ENCODE assay signal across 24 cellular contexts in the genomic region with DNA sequence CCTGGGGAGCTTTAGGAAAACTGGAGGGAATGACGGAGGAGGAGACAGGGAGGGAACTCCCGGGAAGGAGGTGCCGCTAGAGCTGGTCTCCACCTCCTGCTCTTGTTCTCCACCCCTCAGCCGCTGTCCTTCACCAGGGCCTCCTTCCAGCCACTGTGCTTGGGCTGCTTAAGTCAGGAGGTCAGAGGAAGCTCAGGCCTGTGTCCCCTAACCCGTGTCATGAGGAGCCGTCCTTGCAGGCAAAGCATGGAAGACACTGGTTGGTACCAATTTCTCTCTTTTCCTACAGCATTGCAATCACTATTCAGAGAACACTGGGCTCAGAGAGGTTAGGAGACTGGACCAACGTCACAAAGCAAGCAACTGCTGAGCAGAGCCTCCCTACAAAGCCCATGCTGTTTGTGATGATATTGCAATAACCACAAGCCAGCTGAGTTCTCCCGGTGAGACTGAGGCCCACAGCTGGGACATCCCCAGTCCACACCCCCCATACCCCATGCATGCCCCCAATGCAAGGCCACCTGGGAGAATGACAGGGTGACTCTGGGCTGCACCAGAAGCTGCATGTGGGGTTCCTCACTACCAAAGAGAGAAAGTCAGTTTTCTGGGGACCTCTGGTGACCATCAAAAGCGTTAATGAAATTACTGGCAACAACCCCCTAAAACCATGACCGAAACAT.
DNase-seq lines count a peak whose midpoint lies in the region; ATAC-seq and TF ChIP-seq lines count a peak whose summit lies in the region.
"Had no signal": no experiment of that assay in that cellular context is flagged by ENCODE, and none has a peak within 500 bp of the region (broad histone marks: within the 10 kb centered on the region; RNA-seq: fewer than 3 reads in every experiment).

No MANE protein-coding gene starts in this region.

- H3K27me3 ChIP-seq in colonic mucosa (no peaks in the 10 kb centered on the region), esophagus muscularis mucosa (peaks cover 0 to 24% (median 0%) of the 10 kb centered on the region in 4 donors), vagina (no peaks in the 10 kb centered on the region)
- H3K27me3 ChIP-seq: BE2C; BLaER1 treated with 17β-estradiol and CSF1 and Interleukin-3, amounts not matched to agents 10 nM and 100 nM had no signal

- intact Hi-C loops in colonic mucosa (cut with DNase I) = no loop called here
- intact Hi-C loops in esophagus muscularis mucosa (cut with DNase I) = no loop called here
- intact Hi-C loops in vagina (cut with DNase I) = no loop called here

- no peaks in the 10 kb centered on the region for H3K9me3 ChIP-seq in colonic mucosa
- H3K9me3 ChIP-seq in esophagus muscularis mucosa = peaks cover 0 to 9% (median 8%) of the 10 kb centered on the region in 4 donors
- H3K9me3 ChIP-seq in vagina = no peaks in the 10 kb centered on the region
- H3K9me3 ChIP-seq: A549, BE2C had no signal

- no peak for TF ChIP-seq POLR2A in esophagus muscularis mucosa (IDR thresholded peaks at IDR 0.05; ENCODE audit: low read depth)
- no peak for TF ChIP-seq POLR2A in vagina (IDR thresholded peaks at IDR 0.05)

- H3K9ac ChIP-seq in colonic mucosa (ENCODE audit: low read depth in 2 of 2, low read length in 2 of 2) = no peak overlapping the region
- H3K9ac ChIP-seq: BLaER1 treated with 17β-estradiol and CSF1 and Interleukin-3, amounts not matched to agents 10 nM and 100 nM; GM23248 had no signal

- 79% methylated on average over 10 of the region's 10 CpGs for WGBS in esophagus muscularis mucosa

- H3K27me3 Mint-ChIP-seq in osteocyte (ENCODE audit: unreplicated experiment) = no peaks in the 10 kb centered on the region

- no peaks in the 10 kb centered on the region for H3K36me3 ChIP-seq in colonic mucosa
- no peaks in the 10 kb centered on the region for H3K36me3 ChIP-seq in esophagus muscularis mucosa
- no peaks in the 10 kb centered on the region for H3K36me3 ChIP-seq in vagina
- H3K36me3 ChIP-seq: BE2C; BLaER1 treated with 17β-estradiol and CSF1 and Interleukin-3, amounts not matched to agents 10 nM and 100 nM had no signal

- DNase-seq in colonic mucosa (peak; percentile 11), esophagus muscularis mucosa (ENCODE audit: extremely low spot score) (peak; percentile 75), osteocyte (ENCODE audit: extremely low spot score, unreplicated experiment) (peak; percentile 68), vagina (ENCODE audit: extremely low spot score in 2 of 2) (peak; percentile 28 to 64), NCI-H1417 (lab: John Stamatoyannopoulos, UW) (no peak)
- DNase-seq: 8988T; ACHN; AML-193; BE2C; Calu3; CD4-positive, alpha-beta T cell; CD8-positive, alpha-beta memory T cell; COR-L47; DMS53; DMS79 treated with DMSO at 0.1 percent for 48 hours; GF-D8; GM23248; H7; HCEC 1CT had no signal

- H3K4me3 Mint-ChIP-seq in osteocyte (ENCODE audit: unreplicated experiment) = no peak overlapping the region
- H3K4me3 Mint-ChIP-seq: CD14-positive monocyte; CD4-positive, alpha-beta T cell; CD8-positive, alpha-beta memory T cell had no signal

- no peak overlapping the region for H3K27ac Mint-ChIP-seq in osteocyte (ENCODE audit: unreplicated experiment)
- H3K27ac Mint-ChIP-seq: CD14-positive monocyte; CD4-positive, alpha-beta T cell had no signal

- no peak for ATAC-seq in GM21390 (IDR thresholded peaks at IDR 0.05; ENCODE audit: unreplicated experiment)
- no peak for ATAC-seq in GM18498 (IDR thresholded peaks at IDR 0.05; ENCODE audit: unreplicated experiment)
- ATAC-seq: A549 had no signal

- H3K36me3 Mint-ChIP-seq in osteocyte (ENCODE audit: unreplicated experiment) = no peaks in the 10 kb centered on the region
- H3K36me3 Mint-ChIP-seq: CD14-positive monocyte; CD8-positive, alpha-beta memory T cell had no signal

- no peak overlapping the region for H3K4me3 ChIP-seq in colonic mucosa
- no peak overlapping the region for H3K4me3 ChIP-seq in esophagus muscularis mucosa
- no peak overlapping the region for H3K4me3 ChIP-seq in vagina
- H3K4me3 ChIP-seq: A549; BLaER1 treated with 17β-estradiol and CSF1 and Interleukin-3, amounts not matched to agents 10 nM and 100 nM; GM23248 had no signal

- H3K9me3 Mint-ChIP-seq in osteocyte (ENCODE audit: unreplicated experiment) = peaks cover 34% of the 10 kb centered on the region
- H3K9me3 Mint-ChIP-seq: CD4-positive, alpha-beta T cell had no signal

- no peak for TF ChIP-seq EP300 in esophagus muscularis mucosa (IDR thresholded peaks at IDR 0.05)

- H3K27ac ChIP-seq in colonic mucosa = no peak overlapping the region
- no peak overlapping the region for H3K27ac ChIP-seq in esophagus muscularis mucosa (replicated peaks in 1 of 4)
- no peak overlapping the region for H3K27ac ChIP-seq in vagina
- H3K27ac ChIP-seq: A549; BLaER1 treated with 17β-estradiol and CSF1 and Interleukin-3, amounts not matched to agents 10 nM and 100 nM; GM23248 had no signal

- TF ChIP-seq CTCF in colonic mucosa (IDR thresholded peaks at IDR 0.05) (no peak), esophagus muscularis mucosa (IDR thresholded peaks at IDR 0.05) (no peak), osteocyte (IDR thresholded peaks at IDR 0.05) (no peak), vagina (IDR thresholded peaks at IDR 0.05) (no peak)

- no peaks in the 10 kb centered on the region for H3K4me1 Mint-ChIP-seq in osteocyte (ENCODE audit: unreplicated experiment)
- H3K4me1 Mint-ChIP-seq: CD14-positive monocyte; CD8-positive, alpha-beta memory T cell had no signal

- no peaks in the 10 kb centered on the region for H3K4me1 ChIP-seq in colonic mucosa
- no peaks in the 10 kb centered on the region for H3K4me1 ChIP-seq in esophagus muscularis mucosa
- H3K4me1 ChIP-seq in vagina = no peaks in the 10 kb centered on the region
- H3K4me1 ChIP-seq: A549; BE2C; BLaER1 treated with 17β-estradiol and CSF1 and Interleukin-3, amounts not matched to agents 10 nM and 100 nM had no signal

Comparison
In these comparisons a context has a peak if more than half of its experiments do, and no peak if none do; other contexts are left out.
1. DNase-seq: peak in colonic mucosa (single experiment), esophagus muscularis mucosa (single experiment), osteocyte (single experiment) and vagina (2 of 2); none in NCI-H1417 (0 of 3).